In genomic region chr4:159549092-159549491, GRCh38 we compare ENCODE assay signal across 20 cellular contexts.
A peak's percentile ranks its signal among the peaks of the same experiment; 100 is the strongest.
DNase-seq lines count a peak whose midpoint lies in the region; ATAC-seq and TF ChIP-seq lines count a peak whose summit lies in the region.
"Had no signal": no experiment of that assay in that cellular context is flagged by ENCODE, and none has a peak within 500 bp of the region (broad histone marks: within the 10 kb centered on the region; RNA-seq: fewer than 3 reads in every experiment).

No MANE protein-coding gene starts in this region.

- ATAC-seq in HG03045 (IDR thresholded peaks at IDR 0.05; ENCODE audit: unreplicated experiment) (no peak), HG03520 (IDR thresholded peaks at IDR 0.05; ENCODE audit: unreplicated experiment) (no peak)
- ATAC-seq: naive thymus-derived CD8-positive, alpha-beta T cell; right lobe of liver had no signal

- no peak overlapping the region for H4K12ac ChIP-seq in trophoblast cell (ENCODE audit: low read depth, low read length)

- no peak overlapping the region for H2BK5ac ChIP-seq in trophoblast cell (ENCODE audit: low read depth, low read length, poor library complexity)

- no peak overlapping the region for H2AK5ac ChIP-seq in trophoblast cell (ENCODE audit: low read length)

- H3K4me3 ChIP-seq in astrocyte of the spinal cord (ENCODE audit: low read depth, low read length) (no peak overlapping the region), trophoblast cell (ENCODE audit: low read depth, low read length) (no peak overlapping the region)
- H3K4me3 ChIP-seq: ovary, right lobe of liver, SJSA1, vagina had no signal

- H3K14ac ChIP-seq in trophoblast cell (ENCODE audit: low read length), result no peak overlapping the region

- in situ Hi-C loops in astrocyte of the spinal cord (cut with HindIII; ENCODE audit: low sequenced_read_pairs), result no loop called here

- DNase-seq in LHCN-M2 (ENCODE audit: low read depth), result peak; percentile 87
- peak; percentile 49 for DNase-seq in astrocyte of the spinal cord (ENCODE audit: low read depth, low spot score)
- peak; percentile 4 for DNase-seq in kidney tubule cell (ENCODE audit: low spot score)
- DNase-seq in hippocampal formation (lab: John Stamatoyannopoulos, UW), result no peak
- no peak for DNase-seq in trophoblast cell
- DNase-seq: activated CD4-positive, alpha-beta T cell treated with anti-CD3 and anti-CD28 coated beads for 4 hours; activated naive CD4-positive, alpha-beta T cell treated with anti-CD3 and anti-CD28 coated beads, Interleukin-2, amount 10 ng/mL, durations not matched to agents 7 days and 5 days; CD4-positive, alpha-beta T cell; GF-D8; mesendoderm; naive thymus-derived CD8-positive, alpha-beta T cell; NCI-H2081; NCI-H446; OCI-M1; ovary; right lobe of liver had no signal

- H4K91ac ChIP-seq in trophoblast cell (ENCODE audit: low read depth, low read length), result no peak overlapping the region

- H2AFZ ChIP-seq in trophoblast cell (ENCODE audit: insufficient read depth, low read length, poor library complexity), result no peak overlapping the region

- H3K79me1 ChIP-seq in trophoblast cell (ENCODE audit: low read length), result no peaks in the 10 kb centered on the region

- no peaks in the 10 kb centered on the region for H3K4me1 ChIP-seq in trophoblast cell (ENCODE audit: control insufficient read depth in 1 of 2, insufficient read depth in 2 of 2, low read length in 2 of 2)
- H3K4me1 ChIP-seq: right lobe of liver, SJSA1, vagina had no signal

- no peak overlapping the region for H3K27ac ChIP-seq in trophoblast cell (ENCODE audit: low read depth, low read length)
- H3K27ac ChIP-seq: ovary, right lobe of liver, SJSA1, vagina had no signal

- H2BK12ac ChIP-seq in trophoblast cell (ENCODE audit: low read length), result no peak overlapping the region

- H3K27me3 ChIP-seq in trophoblast cell (ENCODE audit: insufficient read depth, low read length), result no peaks in the 10 kb centered on the region
- H3K27me3 ChIP-seq: ovary, right lobe of liver, vagina had no signal

- no peaks in the 10 kb centered on the region for H3K9me3 ChIP-seq in trophoblast cell (ENCODE audit: insufficient read depth, low read depth, low read length)
- H3K9me3 ChIP-seq: ovary, right lobe of liver, SJSA1, vagina had no signal

- no peak overlapping the region for H3K4me2 ChIP-seq in trophoblast cell (ENCODE audit: low read length)

- TF ChIP-seq CTCF in astrocyte of the spinal cord (IDR thresholded peaks at IDR 0.05; ENCODE audit: low read depth, low read length), result no peak

- H3K9ac ChIP-seq in trophoblast cell (ENCODE audit: low read length), result no peak overlapping the region

- no peak overlapping the region for H4K8ac ChIP-seq in trophoblast cell (ENCODE audit: low read depth, low read length)

- no peak overlapping the region for H2BK120ac ChIP-seq in trophoblast cell (ENCODE audit: insufficient read depth, low read length, poor library complexity)

- H3K4ac ChIP-seq in trophoblast cell (ENCODE audit: low read depth, low read length), result no peak overlapping the region

- H3K79me2 ChIP-seq in trophoblast cell (ENCODE audit: control insufficient read depth, insufficient read depth, low read length, poor library complexity), result no peaks in the 10 kb centered on the region

- H3K18ac ChIP-seq in trophoblast cell (ENCODE audit: low read length), result no peak overlapping the region

- H3K36me3 ChIP-seq in trophoblast cell (ENCODE audit: control insufficient read depth in 1 of 2, insufficient read depth in 2 of 2, low read length in 2 of 2), result no peaks in the 10 kb centered on the region
- H3K36me3 ChIP-seq: ovary, right lobe of liver, SJSA1, vagina had no signal

- no peak overlapping the region for H3K23ac ChIP-seq in trophoblast cell (ENCODE audit: low read length)

- no CpG with 5 or more reads among the region's 2 CpGs for WGBS in trophoblast cell (ENCODE audit: extremely low coverage, insufficient coverage, insufficient read length)

Comparison
In these comparisons a context has a peak if more than half of its experiments do, and no peak if none do; other contexts are left out.
1. DNase-seq: peak in LHCN-M2 (single experiment), astrocyte of the spinal cord (single experiment) and kidney tubule cell (single experiment); none in hippocampal formation (0 of 2) and trophoblast cell (0 of 2).